Comparison of ENCODE assay signal across 18 cellular contexts in genomic region chr1:163290025-163290610, GRCh38. TPM values are rescaled to one million over a fixed set of nuclear protein-coding genes. Genes with fewer than 3 reads are reported as not detected.
DNase-seq lines count a peak whose midpoint lies in the region; ATAC-seq and TF ChIP-seq lines count a peak whose summit lies in the region.
"Had no signal": no experiment of that assay in that cellular context is flagged by ENCODE, and none has a peak within 500 bp of the region (broad histone marks: within the 10 kb centered on the region; RNA-seq: fewer than 3 reads in every experiment).

No MANE protein-coding gene starts in this region.

- intact Hi-C loops in body of pancreas (cut with DNase I) (no loop called here), right lobe of liver (cut with DNase I) (no loop called here), Caco-2 (cut with micrococcal nuclease; ENCODE audit: unreplicated experiment) (no loop called here)

- H3K9me3 ChIP-seq in body of pancreas (no peaks in the 10 kb centered on the region), right lobe of liver (no peaks in the 10 kb centered on the region), Caco-2 (no peaks in the 10 kb centered on the region)
- H3K9me3 ChIP-seq: right atrium auricular region, SK-N-SH, upper lobe of right lung had no signal

- H3K4me1 ChIP-seq in body of pancreas, result no peaks in the 10 kb centered on the region
- peaks cover 0 to 18% (median 5%) of the 10 kb centered on the region in 4 donors for H3K4me1 ChIP-seq in right lobe of liver
- H3K4me1 ChIP-seq in Caco-2, result no peaks in the 10 kb centered on the region
- H3K4me1 ChIP-seq: right atrium auricular region, upper lobe of right lung had no signal

- no peaks in the 10 kb centered on the region for H3K27me3 Mint-ChIP-seq in Caco-2 (ENCODE audit: insufficient read depth, unreplicated experiment)
- H3K27me3 Mint-ChIP-seq: activated naive CD8-positive, alpha-beta T cell; CD8-positive, alpha-beta memory T cell had no signal

- H3K4me1 Mint-ChIP-seq in Caco-2 (ENCODE audit: low read depth, unreplicated experiment), result no peaks in the 10 kb centered on the region

- no peaks in the 10 kb centered on the region for H3K36me3 Mint-ChIP-seq in Caco-2 (ENCODE audit: insufficient read depth, unreplicated experiment)

- H3K9me3 Mint-ChIP-seq in Caco-2 (ENCODE audit: unreplicated experiment), result peaks cover 19% of the 10 kb centered on the region

- POLR2A ChIA-PET in Caco-2 (lab: Charles Lee), result no interaction called here

- no TSS peak for BruUV-seq in Caco-2 (replicated peaks; lab: Mats Ljungman, UMichigan)

- WGBS in body of pancreas, 2 donors, result 54 to 63% methylated on average over 6 of the region's 6 CpGs
- 44% methylated on average over 6 of the region's 6 CpGs for WGBS in right lobe of liver (ENCODE audit: insufficient coverage, low coverage, low lambda C conversion rate, missing lambda C conversion rate)

- H3K4me3 Mint-ChIP-seq in Caco-2 (ENCODE audit: unreplicated experiment), result no peak overlapping the region
- H3K4me3 Mint-ChIP-seq: activated naive CD8-positive, alpha-beta T cell; CD8-positive, alpha-beta memory T cell had no signal

- no peak overlapping the region for H3K27ac ChIP-seq in body of pancreas
- no peak overlapping the region for H3K27ac ChIP-seq in right lobe of liver
- H3K27ac ChIP-seq: right atrium auricular region, upper lobe of right lung had no signal

- H3K27me3 ChIP-seq in body of pancreas (no peaks in the 10 kb centered on the region), right lobe of liver (no peaks in the 10 kb centered on the region), Caco-2 (replicated peaks; ENCODE audit: control insufficient read depth, insufficient read depth, low read length) (no peaks in the 10 kb centered on the region)
- H3K27me3 ChIP-seq: right atrium auricular region, upper lobe of right lung had no signal

- TF ChIP-seq CTCF in body of pancreas (IDR thresholded peaks at IDR 0.05) (no peak), right lobe of liver (IDR thresholded peaks at IDR 0.05) (no peak), Caco-2 (IDR thresholded peaks at IDR 0.05; ENCODE audit: insufficient read depth in 1 of 2, low read depth in 1 of 2, low read length in 1 of 2, severe bottlenecking in 1 of 2, unreplicated experiment in 1 of 2) (no peak)

- H3K4me3 ChIP-seq in body of pancreas (no peak overlapping the region), right lobe of liver (no peak overlapping the region), Caco-2 (ENCODE audit: low read depth, low read length) (no peak overlapping the region)
- H3K4me3 ChIP-seq: right atrium auricular region, upper lobe of right lung had no signal

- CTCF ChIA-PET in Caco-2 (lab: Charles Lee), result no interaction called here

- peak; percentile 4 for DNase-seq in GM03348 (ENCODE audit: low spot score)
- DNase-seq in NCI-H2029 (lab: John Stamatoyannopoulos, UW), result peak; percentile 43
- peak in 1 of 4 donors; percentile 2 for DNase-seq in body of pancreas
- DNase-seq in right lobe of liver, result peak in 1 of 3 donors; percentile 52
- no peak for DNase-seq in Caco-2
- DNase-seq: activated CD8-positive, alpha-beta memory T cell treated with anti-CD3 and anti-CD28 coated beads, Interleukin-2, amount 50 U/mL, for 4 hours; CD8-positive, alpha-beta memory T cell; cerebellar nuclear complex; GF-D8; mammary epithelial cell; NCI-H1694 treated with DMSO at 0.1 percent for 48 hours; SK-N-SH; stimulated activated CD4-positive, alpha-beta T cell treated with anti-CD3 and anti-CD28 coated beads, Interleukin-2, amount 100 ng/mL, for 48 hours; upper lobe of right lung had no signal

- H3K36me3 ChIP-seq in body of pancreas (replicated peaks in 1 of 2; ENCODE audit: insufficient read depth in 1 of 2, low read depth in 2 of 2) (no peaks in the 10 kb centered on the region), right lobe of liver (no peaks in the 10 kb centered on the region), Caco-2 (ENCODE audit: control insufficient read depth, insufficient read depth, low read length) (no peaks in the 10 kb centered on the region)
- H3K36me3 ChIP-seq: right atrium auricular region, upper lobe of right lung had no signal

- no peak overlapping the region for H3K27ac Mint-ChIP-seq in Caco-2 (ENCODE audit: unreplicated experiment)
- H3K27ac Mint-ChIP-seq: activated naive CD8-positive, alpha-beta T cell; CD8-positive, alpha-beta memory T cell had no signal

- ATAC-seq in body of pancreas (peak; percentile 42), right lobe of liver (peak; percentile 72 to 91 (median 82)), HG03571 (IDR thresholded peaks at IDR 0.05; ENCODE audit: unreplicated experiment) (no peak), HG03469 (IDR thresholded peaks at IDR 0.05; ENCODE audit: unreplicated experiment) (no peak)
- ATAC-seq: upper lobe of right lung had no signal

- TF ChIP-seq POLR2A in body of pancreas (IDR thresholded peaks at IDR 0.05) (no peak), right lobe of liver (IDR thresholded peaks at IDR 0.05) (no peak)

RNA-seq across cellular contexts. Expression of gene NUF2, which starts 31.6 kb away (rescaled TPM):
- under 1 TPM in 1 of 2 donors, not detected in 1; 0.66 TPM for total RNA-seq in body of pancreas
- total RNA-seq in right lobe of liver, result 1 to 10 TPM in 2 of 6 experiments, under 1 TPM in 3, not detected in 1; 0.26 to 1.3 (median 0.98) TPM
- 33.8 and 40.0 TPM in 2 replicates for total RNA-seq in Caco-2 (2022)

Comparison
In these comparisons a context has a peak if more than half of its experiments do, and no peak if none do; other contexts are left out.
1. DNase-seq: peak in GM03348 (single experiment) and NCI-H2029 (single experiment); none in Caco-2 (0 of 2).
2. ATAC-seq: peak in body of pancreas (single experiment) and right lobe of liver (4 of 4); none in HG03571 (single experiment) and HG03469 (single experiment).
3. RNA of gene NUF2, which starts 31.6 kb away (total RNA-seq): 33.8 to 40.0 TPM in Caco-2; 0.26 to 1.3 TPM in right lobe of liver and 0.66 TPM in body of pancreas; every median in the first group is over 10 times any median in the second.